In the genomic region with DNA sequence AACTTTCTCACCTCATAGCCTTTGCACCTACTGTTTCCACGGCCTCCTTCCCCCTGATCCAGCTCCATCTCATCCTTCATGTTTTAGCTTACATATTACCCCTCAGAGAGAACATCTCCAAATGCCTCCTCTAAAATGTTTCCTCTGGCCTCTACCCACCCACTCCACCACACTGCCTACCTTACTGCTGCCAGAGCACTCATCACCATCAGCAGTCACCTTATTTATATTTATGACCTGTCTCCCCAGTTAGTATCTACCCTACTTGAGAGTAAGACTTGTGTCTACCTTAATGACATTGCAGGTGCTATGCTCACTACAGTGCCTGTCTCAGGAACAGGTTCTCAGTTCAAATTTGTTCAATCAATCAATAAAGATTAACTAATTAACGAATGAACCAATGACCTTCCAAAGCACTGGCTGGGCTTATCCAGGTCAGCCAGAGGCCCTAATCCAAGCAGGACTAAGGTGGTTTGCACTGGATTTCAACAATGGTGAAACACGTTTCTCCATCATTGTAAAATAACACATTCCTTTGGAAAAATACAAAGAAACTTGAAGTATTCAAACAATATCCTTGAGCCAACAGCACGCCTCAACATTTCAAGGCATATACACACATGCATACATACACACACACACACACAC, we compare ENCODE assay signal across 22 cellular contexts.
"Had no signal": no experiment of that assay in that cellular context is flagged by ENCODE, and none has a peak within 500 bp of the region (broad histone marks: within the 10 kb centered on the region; RNA-seq: fewer than 3 reads in every experiment).

No MANE protein-coding gene starts in this region.

- H3K4me1 ChIP-seq: adrenal gland had no signal

- H3K4me3 Mint-ChIP-seq: activated CD4-positive, alpha-beta memory T cell treated with anti-CD3 and anti-CD28 coated beads for 36 hours; activated CD4-positive, alpha-beta T cell treated with anti-CD3 and anti-CD28 coated beads, Interleukin-2, amount 10 ng/mL, durations not matched to agents 7 days and 5 days; activated naive CD8-positive, alpha-beta T cell treated with anti-CD3 and anti-CD28 coated beads, Interleukin-2, amount 10 ng/mL, durations not matched to agents 7 days and 5 days; T-helper 1 cell treated with Interleukin-12 subunit alpha and Interleukin-12 subunit beta and Interleukin-4 antibody, amounts not matched to agents 30 μg/mL and 1 μg/mL, for 36 hours had no signal

- H3K9me3 ChIP-seq: adrenal gland had no signal

- ATAC-seq: Panc1 had no signal

- H3K27me3 Mint-ChIP-seq: activated CD4-positive, alpha-beta memory T cell treated with anti-CD3 and anti-CD28 coated beads for 36 hours; activated CD4-positive, alpha-beta T cell treated with anti-CD3 and anti-CD28 coated beads, Interleukin-2, amount 10 ng/mL, durations not matched to agents 7 days and 5 days; activated naive CD8-positive, alpha-beta T cell treated with anti-CD3 and anti-CD28 coated beads, Interleukin-2, amount 10 ng/mL, durations not matched to agents 7 days and 5 days had no signal

- H3K4me3 ChIP-seq: adrenal gland had no signal

- H3K27ac Mint-ChIP-seq: activated CD4-positive, alpha-beta memory T cell treated with anti-CD3 and anti-CD28 coated beads for 36 hours; activated CD4-positive, alpha-beta T cell treated with anti-CD3 and anti-CD28 coated beads, Interleukin-2, amount 10 ng/mL, durations not matched to agents 7 days and 5 days; activated naive CD8-positive, alpha-beta T cell treated with anti-CD3 and anti-CD28 coated beads, Interleukin-2, amount 10 ng/mL, durations not matched to agents 7 days and 5 days; T-helper 1 cell treated with Interleukin-12 subunit alpha and Interleukin-12 subunit beta and Interleukin-4 antibody, amounts not matched to agents 30 μg/mL and 1 μg/mL, for 36 hours had no signal

- H3K27me3 ChIP-seq: adrenal gland had no signal

- DNase-seq: activated CD4-positive, alpha-beta memory T cell treated with anti-CD3 and anti-CD28 coated beads for 36 hours; activated CD4-positive, alpha-beta T cell treated with anti-CD3 and anti-CD28 coated beads, Interleukin-2, amount 10 ng/mL, durations not matched to agents 7 days and 5 days; activated CD4-positive, CD25-positive, alpha-beta regulatory T cell; activated CD8-positive, alpha-beta memory T cell treated with anti-CD3 and anti-CD28 coated beads for 24 hours; activated naive CD4-positive, alpha-beta T cell treated with anti-CD3 and anti-CD28 coated beads, Interleukin-2, amount 50 U/mL, for 16 hours; activated naive CD8-positive, alpha-beta T cell treated with anti-CD3 and anti-CD28 coated beads, Interleukin-2, amount 10 ng/mL, durations not matched to agents 7 days and 5 days; activated T-cell treated with anti-CD3 and anti-CD28 coated beads, Interleukin-2, amount 50 U/mL, for 48 hours; adrenal gland; anterior cingulate cortex; NCI-H1105 treated with DMSO at 0.1 percent for 48 hours; NCI-H1436 treated with DMSO at 0.1 percent for 48 hours; NCI-H187; NCI-H2081; NCI-H510A treated with DMSO at 0.1 percent for 48 hours; NCI-H69; NK-92 treated with Interleukin-12 subunit alpha and Interleukin-12 subunit beta, amount 100 ng/mL, for 24 hours; OCI-M1; RPMI8226; SHP77 treated with DMSO at 0.1 percent for 48 hours had no signal

- H3K27ac ChIP-seq: adrenal gland, KMS-11 had no signal

- H3K4me1 Mint-ChIP-seq: activated CD4-positive, alpha-beta T cell treated with anti-CD3 and anti-CD28 coated beads, Interleukin-2, amount 10 ng/mL, durations not matched to agents 7 days and 5 days; activated naive CD8-positive, alpha-beta T cell treated with anti-CD3 and anti-CD28 coated beads, Interleukin-2, amount 10 ng/mL, durations not matched to agents 7 days and 5 days had no signal
